In the genomic region with DNA sequence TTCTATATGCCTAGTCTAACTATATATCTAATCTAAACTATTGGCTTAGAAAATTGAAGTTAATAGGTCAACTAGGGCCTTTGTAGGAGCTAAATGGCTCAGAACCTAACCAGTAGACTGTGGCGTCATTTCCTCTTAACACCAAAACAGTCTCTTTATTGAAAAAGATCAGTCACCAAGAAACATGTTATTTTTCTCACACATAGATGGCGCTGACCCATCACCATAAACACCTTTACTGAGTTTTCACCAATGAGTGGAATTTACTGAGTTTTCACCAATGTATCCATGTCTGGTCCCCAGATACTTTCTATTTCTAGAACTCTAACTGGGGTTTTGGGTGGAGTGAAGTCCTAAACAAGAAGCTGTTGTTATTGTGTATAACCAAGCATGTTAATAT, we compare ENCODE assay signal across 9 cellular contexts.
DNase-seq lines count a peak whose midpoint lies in the region; ATAC-seq and TF ChIP-seq lines count a peak whose summit lies in the region.
"Had no signal": no experiment of that assay in that cellular context is flagged by ENCODE, and none has a peak within 500 bp of the region (broad histone marks: within the 10 kb centered on the region; RNA-seq: fewer than 3 reads in every experiment).

No MANE protein-coding gene starts in this region.

- intact Hi-C loops in Right ventricle myocardium inferior (cut with DNase I) = loop anchor here (10.0 kb wide), 1 partner anchor 1242 kb away; no protein-coding TSS in a partner anchor
- intact Hi-C loops in left cardiac atrium (cut with DNase I) = no loop called here
- intact Hi-C loops in upper lobe of right lung (cut with DNase I) = no loop called here
- intact Hi-C loops in activated naive CD4-positive, alpha-beta T cell treated with anti-CD3 and anti-CD28 coated beads for 36 hours (cut with micrococcal nuclease) = loop anchor here (5.0 kb wide), 1 partner anchor 1010 kb away; the partner anchor contains the start of gene TENT5A

- DNase-seq in Right ventricle myocardium inferior (ENCODE audit: missing footprints) (no peak), left cardiac atrium (no peak), NCI-H345 treated with DMSO at 0.1 percent for 48 hours (lab: John Stamatoyannopoulos, UW; ENCODE audit: unreplicated experiment) (peak; percentile 5), erythroblast (lab: John Stamatoyannopoulos, UW) (peak; percentile 1 to 14), upper lobe of right lung (no peak), inferior parietal cortex (ENCODE audit: extremely low spot score) (no peak)
- DNase-seq in activated naive CD4-positive, alpha-beta T cell treated with anti-CD3 and anti-CD28 coated beads for 36 hours = no peak

- H3K4me1 Mint-ChIP-seq in activated naive CD4-positive, alpha-beta T cell treated with anti-CD3 and anti-CD28 coated beads for 36 hours (ENCODE audit: low read depth) = no peaks in the 10 kb centered on the region

- no peaks in the 10 kb centered on the region for H3K36me3 ChIP-seq in upper lobe of right lung

- CTCF ChIA-PET in activated naive CD4-positive, alpha-beta T cell treated with anti-CD3 and anti-CD28 coated beads for 36 hours (lab: Charles Lee) = no interaction called here

- no peaks in the 10 kb centered on the region for H3K9me3 ChIP-seq in upper lobe of right lung

- no peak overlapping the region for H3K27ac ChIP-seq in upper lobe of right lung
- H3K27ac ChIP-seq: parathyroid adenoma had no signal

- no peaks in the 10 kb centered on the region for H3K27me3 ChIP-seq in upper lobe of right lung

- no peak overlapping the region for H3K4me3 Mint-ChIP-seq in activated naive CD4-positive, alpha-beta T cell treated with anti-CD3 and anti-CD28 coated beads for 36 hours

- H3K4me3 ChIP-seq in upper lobe of right lung = no peak overlapping the region

- H3K27me3 Mint-ChIP-seq in activated naive CD4-positive, alpha-beta T cell treated with anti-CD3 and anti-CD28 coated beads for 36 hours (ENCODE audit: low read depth) = no peaks in the 10 kb centered on the region

- H3K36me3 Mint-ChIP-seq in activated naive CD4-positive, alpha-beta T cell treated with anti-CD3 and anti-CD28 coated beads for 36 hours (ENCODE audit: low read depth) = no peaks in the 10 kb centered on the region

- H3K27ac Mint-ChIP-seq in activated naive CD4-positive, alpha-beta T cell treated with anti-CD3 and anti-CD28 coated beads for 36 hours = no peak overlapping the region

- TF ChIP-seq POLR2A in erythroblast (IDR thresholded peaks at IDR 0.05; ENCODE audit: low read length) = no peak

- peaks cover 6% of the 10 kb centered on the region for H3K9me3 Mint-ChIP-seq in activated naive CD4-positive, alpha-beta T cell treated with anti-CD3 and anti-CD28 coated beads for 36 hours

- ATAC-seq in Right ventricle myocardium inferior (peak; percentile 34), left cardiac atrium (no peak), upper lobe of right lung (no peak), HG03469 (IDR thresholded peaks at IDR 0.05; ENCODE audit: unreplicated experiment) (no peak)

- no peaks in the 10 kb centered on the region for H3K4me1 ChIP-seq in upper lobe of right lung
- H3K4me1 ChIP-seq: parathyroid adenoma had no signal

- TF ChIP-seq CTCF in upper lobe of right lung (IDR thresholded peaks at IDR 0.05) = peak; percentile 21

Comparison
In these comparisons a context has a peak if more than half of its experiments do, and no peak if none do; other contexts are left out.
1. intact Hi-C loops: an anchor here in Right ventricle myocardium inferior (10.0 kb wide) and activated naive CD4-positive, alpha-beta T cell treated with anti-CD3 and anti-CD28 coated beads for 36 hours (5.0 kb wide); none called in left cardiac atrium and upper lobe of right lung.
2. DNase-seq: peak in NCI-H345 treated with DMSO at 0.1 percent for 48 hours (single experiment) and erythroblast (2 of 2); none in Right ventricle myocardium inferior (single experiment), left cardiac atrium (single experiment), upper lobe of right lung (single experiment), inferior parietal cortex (single experiment) and activated naive CD4-positive, alpha-beta T cell treated with anti-CD3 and anti-CD28 coated beads for 36 hours (single experiment).